ENCODE assay signal across 5 cellular contexts in the genomic region with DNA sequence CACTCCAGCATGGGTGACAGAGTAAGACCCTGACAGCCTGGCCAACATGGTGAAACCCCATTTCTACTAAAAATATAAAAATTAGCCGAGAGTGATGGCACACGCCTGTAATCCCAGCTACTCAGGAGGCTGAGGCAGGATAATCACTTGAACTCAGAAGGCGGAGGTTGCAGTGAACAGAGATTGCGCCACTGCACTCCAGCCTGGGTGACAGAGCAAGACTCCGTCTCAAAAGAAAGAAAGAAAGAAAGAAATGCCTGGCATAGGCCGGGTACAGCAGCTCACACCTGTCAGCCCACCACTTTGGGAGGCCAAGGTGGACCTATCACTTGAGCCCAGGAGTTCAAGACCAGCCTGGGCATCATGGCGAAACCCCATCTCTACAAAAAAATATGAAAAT. TPM values are rescaled to one million over a fixed set of nuclear protein-coding genes. Genes with fewer than 3 reads are reported as not detected.
DNase-seq lines count a peak whose midpoint lies in the region; ATAC-seq, FAIRE-seq and TF ChIP-seq lines count a peak whose summit lies in the region.
"Not testable (repeated sequence)": the region's sequence is repeated elsewhere in the genome, so short reads cannot be mapped to it uniquely, and the experiment has no call there.

No MANE protein-coding gene starts in this region.

- not testable (repeated sequence) for ATAC-seq in K562
- ATAC-seq in left lung, result peak; percentile 38
- ATAC-seq in lower lobe of right lung, result peak; percentile 33 to 63

- not testable (repeated sequence) for H3K4me3 Mint-ChIP-seq in endodermal cell

- H3K27me3 ChIP-seq in BLaER1 (peaks cover 46% of the 10 kb centered on the region), K562 (ENCODE audit: control insufficient read depth in 2 of 2, insufficient read depth in 2 of 2, low read length in 2 of 2) (peaks cover 68 to 81% of the 10 kb centered on the region in 2 experiments), left lung (peaks cover 7 to 54% of the 10 kb centered on the region in 2 donors), lower lobe of right lung (ENCODE audit: low read depth) (peaks cover 46% of the 10 kb centered on the region)
- H3K27me3 ChIP-seq in endodermal cell (ENCODE audit: control insufficient read depth, insufficient read depth, low read length, poor library complexity, severe bottlenecking), result not testable (repeated sequence)

- in situ Hi-C loops in K562 (cut with MboI), result not testable (repeated sequence)

- H3K4me3 ChIP-seq in BLaER1; K562; endodermal cell (ENCODE audit: low read length); left lung; lower lobe of right lung: not testable (repeated sequence)

- H3K9me3 Mint-ChIP-seq in endodermal cell, result peaks cover 13% of the 10 kb centered on the region

- not testable (repeated sequence) for H3K27ac Mint-ChIP-seq in endodermal cell

- H3K9me3 ChIP-seq in BLaER1; K562 (replicated peaks; ENCODE audit: control insufficient read depth, insufficient read depth, low read depth, low read length); endodermal cell (ENCODE audit: control insufficient read depth, low read length); left lung; lower lobe of right lung: not testable (repeated sequence)

- peaks cover 35% of the 10 kb centered on the region for H3K4me1 ChIP-seq in BLaER1
- not testable (repeated sequence) for H3K4me1 ChIP-seq in K562 (replicated peaks in 1 of 2; ENCODE audit: control insufficient read depth in 2 of 2, insufficient read depth in 2 of 2, low read length in 2 of 2); endodermal cell (ENCODE audit: control insufficient read depth, insufficient read depth, low read length); left lung
- H3K4me1 ChIP-seq in lower lobe of right lung, result peaks cover 17% of the 10 kb centered on the region

- H3K79me2 ChIP-seq in K562 (ENCODE audit: control insufficient read depth, insufficient read depth, low read length), result not testable (repeated sequence)

- not testable (repeated sequence) for TF ChIP-seq CTCF in K562 (IDR thresholded peaks at IDR 0.05 in 2 of 3, conservative IDR thresholded peaks at IDR 0.05 in 1 of 3; ENCODE audit: insufficient read depth in 2 of 3, low read depth in 1 of 3, low read length in 3 of 3); endodermal cell (conservative IDR thresholded peaks at IDR 0.05); left lung (IDR thresholded peaks at IDR 0.05); lower lobe of right lung (IDR thresholded peaks at IDR 0.05)

- WGBS in K562 (ENCODE audit: insufficient coverage, low coverage, missing lambda C conversion rate), result 14% methylated on average over 7 of the region's 7 CpGs
- WGBS in endodermal cell (ENCODE audit: insufficient coverage in 1 of 2, insufficient read length in 1 of 2), 2 experiments, result 86 to 92% methylated on average over 6 to 7 of the region's 7 CpGs

- not testable (repeated sequence) for H3K27ac ChIP-seq in BLaER1; K562 (ENCODE audit: extremely low read depth, low read depth, low read length); endodermal cell (ENCODE audit: low read depth, low read length); left lung
- H3K27ac ChIP-seq in lower lobe of right lung, result peak overlapping the region; percentile 18

- BruUV-seq in K562 (replicated peaks; lab: Mats Ljungman, UMichigan), result not testable (repeated sequence)

- POLR2A ChIA-PET in K562 (lab: Yijun Ruan, JAX), result not testable (repeated sequence)

- not testable (repeated sequence) for H3K9ac ChIP-seq in BLaER1; K562 (ENCODE audit: insufficient read depth in 1 of 2, low read depth in 2 of 2, low read length in 2 of 2); endodermal cell (ENCODE audit: extremely low read depth, low read length, poor library complexity, severe bottlenecking)

- H4K20me1 ChIP-seq in BLaER1, result peaks cover 12% of the 10 kb centered on the region
- H4K20me1 ChIP-seq in K562 (replicated peaks; ENCODE audit: control insufficient read depth, insufficient read depth, low read length), result not testable (repeated sequence)

- H3K4me2 ChIP-seq in BLaER1, result 0 out of 2 replicates have a peak overlapping the region, but pooled peaks have one; percentile 5
- not testable (repeated sequence) for H3K4me2 ChIP-seq in K562 (ENCODE audit: insufficient read depth, low read length)

- not testable (repeated sequence) for H3K36me3 ChIP-seq in BLaER1; K562 (ENCODE audit: control insufficient read depth, insufficient read depth, low read length); endodermal cell (ENCODE audit: control insufficient read depth, insufficient read depth, low read length); left lung; lower lobe of right lung

- CTCF ChIA-PET in K562 (lab: Yijun Ruan, JAX; ENCODE audit: low intra/inter-chr PET ratio), result not testable (repeated sequence)

- not testable (repeated sequence) for H3K9me1 ChIP-seq in K562 (ENCODE audit: control insufficient read depth, insufficient read depth, low read length)

- FAIRE-seq in K562 (lab: Jason Lieb, UNC), result not testable (repeated sequence)

- not testable (repeated sequence) for H2AFZ ChIP-seq in K562 (ENCODE audit: low read depth, low read length)

- H3K4me1 Mint-ChIP-seq in endodermal cell, result not testable (repeated sequence)

- TF ChIP-seq POLR2A in K562 (conservative IDR thresholded peaks at IDR 0.05), result not testable (repeated sequence)

- H3K27me3 Mint-ChIP-seq in endodermal cell (ENCODE audit: insufficient read depth), result peaks cover 27% of the 10 kb centered on the region

- intact Hi-C loops in K562 (cut with micrococcal nuclease); left lung (cut with DNase I); lower lobe of right lung (cut with DNase I): not testable (repeated sequence)

- not testable (repeated sequence) for H3K36me3 Mint-ChIP-seq in endodermal cell (ENCODE audit: low read depth)

- DNase-seq in K562 (ENCODE audit: extremely low read depth in 1 of 4, low spot score in 3 of 4); left lung; lower lobe of right lung: not testable (repeated sequence)
- DNase-seq in endodermal cell, result peak; percentile 5

- TF ChIP-seq EP300 in K562 (IDR thresholded peaks at IDR 0.05; ENCODE audit: low read length), result not testable (repeated sequence)

- TF ChIP-seq RAD21 in K562 (CRISPR knock-in tag; conservative IDR thresholded peaks at IDR 0.05 in 1 of 2, IDR thresholded peaks at IDR 0.05 in 1 of 2), result not testable (repeated sequence)

TF ChIP-seq in K562, 482 proteins besides CTCF, POLR2A, EP300 and RAD21:
- TF ChIP-seq CEBPB (tag; IDR thresholded peaks at IDR 0.05), result peak; percentile 50

RNA-seq across cellular contexts. Expression of gene TMEM181, which starts 38.9 kb away (rescaled TPM):
- 36.6 and 77.1 TPM in 2 replicates for total RNA-seq in K562 (2011; cell fraction: chromatin; rRNA removed; ENCODE audit: low replicate concordance)
- total RNA-seq in K562 (2011; cell fraction: nucleolus; rRNA removed), result 21.0 and 25.4 TPM in 2 replicates
- 41.9 and 56.9 TPM in 2 replicates for total RNA-seq in K562 (2011; cell fraction: nucleoplasm; rRNA removed)
- total RNA-seq in K562 (2014; rRNA removed) (10.9 and 14.8 TPM in 2 replicates), K562 (2014; rRNA removed; fragmentation: Illumina TruSeq; extraction: Trizol) (26.0 and 27.2 TPM in 2 replicates), K562 (2015; rRNA removed; fragmentation: Illumina TruSeq; extraction: Trizol) (23.0 and 24.3 TPM in 2 replicates), K562 (2021) (17.3 and 19.2 TPM in 2 replicates), endodermal cell (10 to 100 TPM; 21.2 to 21.8 TPM), left lung (10 to 100 TPM; 31.8 to 33.3 TPM), lower lobe of right lung (28.4 TPM)
- polyA plus RNA-seq in K562 (2011; rRNA removed) (23.6 and 26.0 TPM in 2 replicates), K562 (2014; fragmentation: Illumina TruSeq; extraction: Trizol) (19.0 and 22.6 TPM in 2 replicates), K562 (2014; fragmentation: Nextera tagmentation; extraction: Ambion mirVana) (1 to 10 TPM; 5.6 to 7.6 TPM), K562 (2014; rRNA removed) (19.9 and 22.0 TPM in 2 replicates)
- 8.5 and 15.4 TPM in 2 replicates for polyA plus RNA-seq in K562 (2011; cell fraction: cytosol; rRNA removed)
- 19.9 and 23.7 TPM in 2 replicates for polyA plus RNA-seq in K562 (2011; cell fraction: nucleus; rRNA removed)
- polyA plus RNA-seq in K562 (2012), result 14.1 and 17.3 TPM in 2 replicates
- 30.4 and 31.4 TPM in 2 replicates for polyA minus RNA-seq in K562 (2011; rRNA and poly(A)+ RNA removed)
- polyA minus RNA-seq in K562 (2011; cell fraction: cytosol; rRNA and poly(A)+ RNA removed), result 15.7 TPM in 2 replicates
- polyA minus RNA-seq in K562 (2011; cell fraction: nucleus; rRNA and poly(A)+ RNA removed), result 9.8 and 14.0 TPM in 2 replicates
- polyA plus RNA-seq in endodermal cell (2013, experiment 1 of 2), result 20.7 TPM
- 18.7 TPM for polyA plus RNA-seq in endodermal cell (2013, experiment 2 of 2)
